Comparison of ENCODE assay signal across 13 cellular contexts in genomic region chr9:121538221-121538620, GRCh38. TPM values are rescaled to one million over a fixed set of nuclear protein-coding genes. Genes with fewer than 3 reads are reported as not detected.
DNase-seq lines count a peak whose midpoint lies in the region; ATAC-seq and TF ChIP-seq lines count a peak whose summit lies in the region.
"Had no signal": no experiment of that assay in that cellular context is flagged by ENCODE, and none has a peak within 500 bp of the region (broad histone marks: within the 10 kb centered on the region; RNA-seq: fewer than 3 reads in every experiment).

No MANE protein-coding gene starts in this region.

- H3K9me2 ChIP-seq in SK-N-SH, result no peaks in the 10 kb centered on the region

- H3F3A ChIP-seq in SK-N-SH (replicated peaks; ENCODE audit: insufficient read depth), result no peaks in the 10 kb centered on the region

- no peak overlapping the region for H3K9ac ChIP-seq in SK-N-SH
- H3K9ac ChIP-seq: GM23248 had no signal

- TF ChIP-seq POLR2A in esophagus squamous epithelium (IDR thresholded peaks at IDR 0.05) (no peak), sigmoid colon (IDR thresholded peaks at IDR 0.05) (no peak)

- peak; percentile 55 for ATAC-seq in Right ventricle myocardium inferior

- POLR2A ChIA-PET in SK-N-SH (lab: Yijun Ruan, JAX), result no interaction called here

- intact Hi-C loops in Right ventricle myocardium inferior (cut with DNase I), result loop anchor here (1.0 to 2.0 kb wide), 2 partner anchors 39 to 75 kb away; partner anchors contain the start of gene GGTA1
- intact Hi-C loops in cardiac septum (cut with DNase I), result loop anchor here (10.0 kb wide), 1 partner anchor 223 kb away; no protein-coding TSS in a partner anchor
- intact Hi-C loops in esophagus squamous epithelium (cut with DNase I), result loop anchor here (10.0 kb wide), 1 partner anchor 73 kb away; no protein-coding TSS in a partner anchor
- intact Hi-C loops in tibial artery (cut with DNase I; ENCODE audit: low total_unique reads), result loop anchor here (10.0 kb wide), 1 partner anchor 73 kb away; no protein-coding TSS in a partner anchor
- intact Hi-C loops in sigmoid colon (cut with DNase I), result no loop called here

- TF ChIP-seq CTCF in SK-N-SH (IDR thresholded peaks at IDR 0.05) (peak; percentile 29), esophagus squamous epithelium (IDR thresholded peaks at IDR 0.05) (peak in 4 of 6 experiments; percentile 5 to 60 (median 23)), tibial artery (IDR thresholded peaks at IDR 0.05) (peak in 1 of 2 experiments; percentile 17), sigmoid colon (IDR thresholded peaks at IDR 0.05) (no peak)

- CTCF ChIA-PET in SK-N-SH (lab: Yijun Ruan, JAX), result interaction anchor here (0.5 to 3.0 kb wide), 21 partner anchors 8 to 459 kb away, joined by 3 to 32 read pairs (median 4); partner anchors contain the start of gene GGTA1

- no peak overlapping the region for H3K4me3 ChIP-seq in SK-N-SH (ENCODE audit: low read depth in 2 of 2, low read length in 1 of 2)
- no peak overlapping the region for H3K4me3 ChIP-seq in esophagus squamous epithelium
- no peak overlapping the region for H3K4me3 ChIP-seq in tibial artery
- no peak overlapping the region for H3K4me3 ChIP-seq in sigmoid colon
- H3K4me3 ChIP-seq: esophagus muscularis mucosa, GM23248, prostate gland had no signal

- H4K20me1 ChIP-seq in SK-N-SH (ENCODE audit: insufficient read depth), result no peaks in the 10 kb centered on the region

- DNase-seq in Right ventricle myocardium inferior (ENCODE audit: missing footprints) (no peak), cardiac septum (ENCODE audit: low spot score) (no peak), SK-N-SH (peak; percentile 56), esophagus squamous epithelium (lab: John Stamatoyannopoulos, UW) (no peak), tibial artery (no peak), NCI-H187 treated with DMSO at 0.1 percent for 48 hours (lab: John Stamatoyannopoulos, UW) (no peak), COLO668 (lab: John Stamatoyannopoulos, UW; ENCODE audit: unreplicated experiment) (no peak), sigmoid colon (no peak)
- DNase-seq: cerebellar nuclear complex, DMS79, GM23248 had no signal

- no peaks in the 10 kb centered on the region for H3K9me3 ChIP-seq in SK-N-SH
- H3K9me3 ChIP-seq in esophagus squamous epithelium, result no peaks in the 10 kb centered on the region
- H3K9me3 ChIP-seq in tibial artery, result no peaks in the 10 kb centered on the region
- H3K9me3 ChIP-seq in sigmoid colon, result no peaks in the 10 kb centered on the region
- H3K9me3 ChIP-seq: esophagus muscularis mucosa, prostate gland had no signal

- H3K36me3 ChIP-seq in SK-N-SH (replicated peaks in 1 of 2; ENCODE audit: control insufficient read depth in 1 of 2, insufficient read depth in 2 of 2, low read length in 1 of 2) (no peaks in the 10 kb centered on the region), esophagus squamous epithelium (no peaks in the 10 kb centered on the region), tibial artery (no peaks in the 10 kb centered on the region), sigmoid colon (no peaks in the 10 kb centered on the region)
- H3K36me3 ChIP-seq: esophagus muscularis mucosa, prostate gland had no signal

- no peaks in the 10 kb centered on the region for H3K79me2 ChIP-seq in SK-N-SH (ENCODE audit: insufficient read depth)

- TF ChIP-seq EP300 in SK-N-SH (IDR thresholded peaks at IDR 0.05; ENCODE audit: borderline replicate concordance in 1 of 2, low read depth in 1 of 2, low read length in 1 of 2) (no peak), sigmoid colon (IDR thresholded peaks at IDR 0.05) (no peak)

- TF ChIP-seq RAD21 in SK-N-SH (IDR thresholded peaks at IDR 0.05; ENCODE audit: low read length), result peak; percentile 75

- no peak overlapping the region for H3K4me2 ChIP-seq in SK-N-SH

- 65% methylated on average over 7 of the region's 7 CpGs for WGBS in SK-N-SH (ENCODE audit: low lambda C conversion rate)
- 50 to 89% methylated on average over 4 of the region's 7 CpGs for WGBS in esophagus squamous epithelium, 2 donors
- WGBS in sigmoid colon, 2 donors, result 84 to 85% methylated on average over 7 of the region's 7 CpGs

- H2AFZ ChIP-seq in SK-N-SH (ENCODE audit: low read depth), result no peak overlapping the region

- H3K27me3 ChIP-seq in SK-N-SH (ENCODE audit: insufficient read depth), result no peaks in the 10 kb centered on the region
- H3K27me3 ChIP-seq in esophagus squamous epithelium, result no peaks in the 10 kb centered on the region
- H3K27me3 ChIP-seq in tibial artery, result no peaks in the 10 kb centered on the region
- no peaks in the 10 kb centered on the region for H3K27me3 ChIP-seq in sigmoid colon
- H3K27me3 ChIP-seq: esophagus muscularis mucosa had no signal

- H3K27ac ChIP-seq in SK-N-SH (ENCODE audit: low read depth in 2 of 2, low read length in 1 of 2), result no peak overlapping the region
- peak overlapping the region in 2 of 4 donors; percentile 50 to 64 for H3K27ac ChIP-seq in esophagus squamous epithelium
- H3K27ac ChIP-seq in tibial artery, result peak overlapping the region; percentile 9 to 53
- no peak overlapping the region for H3K27ac ChIP-seq in sigmoid colon
- H3K27ac ChIP-seq: GM23248, prostate gland had no signal

- no peaks in the 10 kb centered on the region; a peak in 1 of 4 replicates for H3K4me1 ChIP-seq in SK-N-SH (ENCODE audit: control insufficient read depth in 1 of 2, insufficient read depth in 2 of 2, low read depth in 1 of 2, low read length in 1 of 2)
- H3K4me1 ChIP-seq in esophagus squamous epithelium, result peaks cover 10 to 35% (median 14%) of the 10 kb centered on the region in 3 donors
- H3K4me1 ChIP-seq in tibial artery, result peaks cover 0 to 19% (median 6%) of the 10 kb centered on the region in 4 donors
- H3K4me1 ChIP-seq in sigmoid colon, result peaks cover 0 to 3% (median 0%) of the 10 kb centered on the region in 4 donors
- H3K4me1 ChIP-seq: prostate gland had no signal

TF ChIP-seq in SK-N-SH, 30 proteins besides CTCF, POLR2A, EP300 and RAD21:
- TF ChIP-seq MXI1 (IDR thresholded peaks at IDR 0.05; ENCODE audit: low read depth, low read length) (0 out of 2 replicates have a peak, but pooled peaks have one; percentile 29), SIN3A (IDR thresholded peaks at IDR 0.05; ENCODE audit: borderline replicate concordance, low read depth, low read length) (no peak), SMC3 (IDR thresholded peaks at IDR 0.05; ENCODE audit: low read depth, low read length) (peak; percentile 65)
TF ChIP-seq in SK-N-SH: peak in this region for 2.

RNA-seq across cellular contexts. Expression of gene GGTA1, which starts 38.6 kb away (rescaled TPM):
- total RNA-seq in Right ventricle myocardium inferior (27.9 TPM), cardiac septum (8.8 TPM), esophagus squamous epithelium (10 to 100 TPM; 10.8 to 34.0 (median 27.2) TPM), sigmoid colon (10 to 100 TPM in 2 of 4 donors, 1 to 10 TPM in 2; 5.5 to 12.8 (median 8.7) TPM)
- polyA plus RNA-seq in SK-N-SH (2012; rRNA removed) (0.03 and 0.11 TPM in 2 replicates), sigmoid colon (10 to 100 TPM in 1 of 3 donors, 1 to 10 TPM in 2; 3.6 to 18.0 (median 5.1) TPM)
- 0.17 and 0.29 TPM in 2 replicates for polyA plus RNA-seq in SK-N-SH (2012; cell fraction: cytosol; rRNA removed)
- not detected in 2 replicates for polyA plus RNA-seq in SK-N-SH (2012; cell fraction: nucleus; rRNA removed)
- total RNA-seq: GM23248 had no signal
- polyA plus RNA-seq: GM23248 had no signal

Comparison
In these comparisons a context has a peak if more than half of its experiments do, and no peak if none do; other contexts are left out.
1. H3K27ac ChIP-seq: peak in tibial artery (2 of 2); none in SK-N-SH (0 of 2) and sigmoid colon (0 of 4).
2. CTCF ChIP-seq: peak in SK-N-SH (single experiment) and esophagus squamous epithelium (4 of 6); none in sigmoid colon (0 of 4).